Comparison of ENCODE assay signal across 9 cellular contexts in genomic region chr4:140149851-140150635, GRCh38. TPM values are rescaled to one million over a fixed set of nuclear protein-coding genes. Genes with fewer than 3 reads are reported as not detected.
DNase-seq lines count a peak whose midpoint lies in the region; ATAC-seq, FAIRE-seq and TF ChIP-seq lines count a peak whose summit lies in the region.
"Had no signal": no experiment of that assay in that cellular context is flagged by ENCODE, and none has a peak within 500 bp of the region (broad histone marks: within the 10 kb centered on the region; RNA-seq: fewer than 3 reads in every experiment).

No MANE protein-coding gene starts in this region.

- no peaks in the 10 kb centered on the region for H3K9me3 ChIP-seq in small intestine (ENCODE audit: control insufficient read depth, low read depth)

- DNase-seq in DMS 273 (lab: John Stamatoyannopoulos, UW; ENCODE audit: unreplicated experiment) (peak; percentile 72), DMS 273 treated with DMSO at 0.1 percent for 48 hours (lab: John Stamatoyannopoulos, UW) (no peak), NCI-H146 treated with DMSO at 0.1 percent for 48 hours (lab: John Stamatoyannopoulos, UW; ENCODE audit: unreplicated experiment) (peak; percentile 40), caudate nucleus (lab: John Stamatoyannopoulos, UW) (peak in 46 of 61 donors; percentile 3 to 79 (median 40)), iris pigment epithelial cell (ENCODE audit: low read depth) (peak; percentile 75), small intestine (peak; percentile 78)

- WGBS in small intestine, 3 donors, result 1 to 2% (median 1%) methylated on average over 20 of the region's 20 CpGs

- ATAC-seq in GM21723 (IDR thresholded peaks at IDR 0.05; ENCODE audit: unreplicated experiment), result no peak

- H3K36me3 ChIP-seq in small intestine (ENCODE audit: control insufficient read depth in 2 of 2, insufficient read depth in 2 of 2, low read length in 2 of 2), result no peaks in the 10 kb centered on the region

- H3K27ac ChIP-seq in VCaP (peak overlapping the region; percentile 99), caudate nucleus (ENCODE audit: low read depth, low read length) (peak overlapping the region; percentile 94), small intestine (ENCODE audit: low read depth in 1 of 2, low read length in 1 of 2) (peak overlapping the region; percentile 94 to 98)

- peak overlapping the region; percentile 73 to 79 for H3K4me3 ChIP-seq in small intestine (ENCODE audit: low read depth in 1 of 2, low read length in 2 of 2)

- H3K27me3 ChIP-seq in small intestine (ENCODE audit: control insufficient read depth in 2 of 2, insufficient read depth in 2 of 2, low read length in 2 of 2), result no peaks in the 10 kb centered on the region

- no peaks in the 10 kb centered on the region for H3K4me1 ChIP-seq in small intestine (ENCODE audit: control insufficient read depth in 2 of 2, insufficient read depth in 1 of 2, low read depth in 1 of 2, low read length in 1 of 2)

- FAIRE-seq in small intestine (lab: Jason Lieb, UNC), result no peak
- FAIRE-seq: A204.1 had no signal

- no peak for TF ChIP-seq CTCF in VCaP (conservative IDR thresholded peaks at IDR 0.05)

RNA-seq across cellular contexts. Expression of gene MAML3, which starts 3.9 kb away (rescaled TPM):
- 1 to 10 TPM; 1.4 to 5.3 (median 1.6) TPM for polyA plus RNA-seq in small intestine
